Comparison of ENCODE assay signal across 14 cellular contexts in genomic region chr12:11834104-11834812, GRCh38.
DNase-seq lines count a peak whose midpoint lies in the region; ATAC-seq, FAIRE-seq and TF ChIP-seq lines count a peak whose summit lies in the region.
"Had no signal": no experiment of that assay in that cellular context is flagged by ENCODE, and none has a peak within 500 bp of the region (broad histone marks: within the 10 kb centered on the region; RNA-seq: fewer than 3 reads in every experiment).

No MANE protein-coding gene starts in this region.

- H3K27ac ChIP-seq in uterus: no peak overlapping the region

- no peak for TF ChIP-seq CTCF in uterus (IDR thresholded peaks at IDR 0.05)

- H3K9me3 ChIP-seq in MG63 (no peaks in the 10 kb centered on the region; the same call in 1 of the 2 replicates), uterus (no peaks in the 10 kb centered on the region)

- H3K27me3 Mint-ChIP-seq in activated naive CD8-positive, alpha-beta T cell treated with anti-CD3 and anti-CD28 coated beads, Interleukin-2, amount 50 U/mL, for 24 hours: no peaks in the 10 kb centered on the region
- peaks cover 0 to 6% (median 0%) of the 10 kb centered on the region in 3 donors for H3K27me3 Mint-ChIP-seq in immature natural killer cell (ENCODE audit: low read depth in 3 of 3)

- FAIRE-seq in GM19239 (lab: Jason Lieb, UNC): peak; percentile 83

- H3K36me3 ChIP-seq in MG63: no peaks in the 10 kb centered on the region; the same call in 1 of the 2 replicates
- no peaks in the 10 kb centered on the region for H3K36me3 ChIP-seq in uterus

- intact Hi-C loops in uterus (cut with DNase I; ENCODE audit: low total_unique reads): no loop called here

- DNase-seq in ACHN (peak; percentile 45), GM19239 (ENCODE audit: insufficient read length, low spot score) (no peak), left lobe of liver (ENCODE audit: low spot score) (no peak), MG63 (no peak), immature natural killer cell (no peak), NCI-H2171 treated with DMSO at 0.1 percent for 48 hours (lab: John Stamatoyannopoulos, UW) (no peak), uterus (no peak)
- no peak for DNase-seq in activated naive CD8-positive, alpha-beta T cell treated with anti-CD3 and anti-CD28 coated beads, Interleukin-2, amount 50 U/mL, for 24 hours
- DNase-seq: activated CD8-positive, alpha-beta memory T cell treated with anti-CD3 and anti-CD28 coated beads, Interleukin-2, amount 50 U/mL, for 4 hours; midbrain; NCI-H187; stimulated activated CD4-positive, alpha-beta T cell treated with anti-CD3 and anti-CD28 coated beads, Interleukin-2, amount 100 ng/mL, for 24 hours had no signal

- peaks cover 16% of the 10 kb centered on the region for H3K36me3 Mint-ChIP-seq in activated naive CD8-positive, alpha-beta T cell treated with anti-CD3 and anti-CD28 coated beads, Interleukin-2, amount 50 U/mL, for 24 hours (ENCODE audit: low read depth)
- H3K36me3 Mint-ChIP-seq in immature natural killer cell: peaks cover 3 to 9% (median 4%) of the 10 kb centered on the region in 3 donors

- H3K27me3 ChIP-seq in MG63 (no peaks in the 10 kb centered on the region), uterus (no peaks in the 10 kb centered on the region)

- no peak overlapping the region for H3K4me3 Mint-ChIP-seq in activated naive CD8-positive, alpha-beta T cell treated with anti-CD3 and anti-CD28 coated beads, Interleukin-2, amount 50 U/mL, for 24 hours
- no peak overlapping the region for H3K4me3 Mint-ChIP-seq in immature natural killer cell
- H3K4me3 Mint-ChIP-seq: GM23338 had no signal

- H3K4me3 ChIP-seq in MG63 (no peak overlapping the region), uterus (no peak overlapping the region)
- H3K4me3 ChIP-seq: GM23338 had no signal

- H3K9me3 Mint-ChIP-seq in activated naive CD8-positive, alpha-beta T cell treated with anti-CD3 and anti-CD28 coated beads, Interleukin-2, amount 50 U/mL, for 24 hours: no peaks in the 10 kb centered on the region
- no peaks in the 10 kb centered on the region for H3K9me3 Mint-ChIP-seq in immature natural killer cell
- H3K9me3 Mint-ChIP-seq: GM23338 had no signal

- peaks cover 0 to 4% of the 10 kb centered on the region in 2 donors for H3K4me1 ChIP-seq in uterus

- peak overlapping the region; percentile 64 for H3K27ac Mint-ChIP-seq in activated naive CD8-positive, alpha-beta T cell treated with anti-CD3 and anti-CD28 coated beads, Interleukin-2, amount 50 U/mL, for 24 hours
- no peak overlapping the region for H3K27ac Mint-ChIP-seq in immature natural killer cell
- H3K27ac Mint-ChIP-seq: GM23338 had no signal

- peaks cover 69% of the 10 kb centered on the region for H3K4me1 Mint-ChIP-seq in activated naive CD8-positive, alpha-beta T cell treated with anti-CD3 and anti-CD28 coated beads, Interleukin-2, amount 50 U/mL, for 24 hours
- peaks cover 4 to 6% of the 10 kb centered on the region in 2 donors for H3K4me1 Mint-ChIP-seq in immature natural killer cell

- in situ Hi-C loops in ACHN (cut with HindIII; ENCODE audit: low pct_ligation_motif_present, low pct_unique_long_range_greater_than_20kb, low sequenced_read_pairs): no loop called here

- ATAC-seq in activated naive CD8-positive, alpha-beta T cell treated with anti-CD3 and anti-CD28 coated beads, Interleukin-2, amount 50 U/mL, for 24 hours: no peak
- peak; percentile 43 for ATAC-seq in left lobe of liver
- ATAC-seq: GM23338, SK-N-SH treated with all-trans-retinoic acid at 6 μM for 48 hours had no signal

- TF ChIP-seq POLR2A in uterus (IDR thresholded peaks at IDR 0.05): no peak
